In genomic region chrX:1093112-1093511, GRCh38 we compare ENCODE assay signal across 15 cellular contexts.
DNase-seq lines count a peak whose midpoint lies in the region; ATAC-seq and TF ChIP-seq lines count a peak whose summit lies in the region.
"Had no signal": no experiment of that assay in that cellular context is flagged by ENCODE, and none has a peak within 500 bp of the region (broad histone marks: within the 10 kb centered on the region; RNA-seq: fewer than 3 reads in every experiment).

No MANE protein-coding gene starts in this region.

- H3K27ac ChIP-seq in WERI-Rb-1, result no peak overlapping the region
- H3K27ac ChIP-seq: prostate gland had no signal

- intact Hi-C loops in activated CD8-positive, alpha-beta T cell treated with anti-CD3 and anti-CD28 coated beads for 36 hours (cut with micrococcal nuclease), result no loop called here

- peaks cover 3% of the 10 kb centered on the region for H3K36me3 Mint-ChIP-seq in activated CD8-positive, alpha-beta T cell treated with anti-CD3 and anti-CD28 coated beads for 36 hours (ENCODE audit: low read depth)
- H3K36me3 Mint-ChIP-seq in chondrocyte (ENCODE audit: low read depth), result peaks cover 1% of the 10 kb centered on the region

- DNase-seq in H4 (ENCODE audit: low spot score) (peak; percentile 27), chondrocyte (ENCODE audit: low spot score) (peak; percentile 24), NCI-H510A (lab: John Stamatoyannopoulos, UW) (no peak), WERI-Rb-1 (no peak)
- DNase-seq in activated CD8-positive, alpha-beta T cell treated with anti-CD3 and anti-CD28 coated beads for 36 hours, result peak; percentile 74
- DNase-seq in stimulated activated CD4-positive, alpha-beta T cell treated with anti-CD3 and anti-CD28 coated beads, Interleukin-4, amount 100 ng/mL, for 4 hours, result peak; percentile 18 to 59
- DNase-seq: BE2C, hypothalamus, mesenchymal stem cell, MV-4-11, NCI-H524, SHP77 treated with DMSO at 0.1 percent for 48 hours had no signal

- CTCF ChIA-PET in activated CD8-positive, alpha-beta T cell treated with anti-CD3 and anti-CD28 coated beads for 36 hours (lab: Charles Lee), result no interaction called here

- peak; percentile 97 for ATAC-seq in activated CD8-positive, alpha-beta T cell treated with anti-CD3 and anti-CD28 coated beads for 36 hours
- ATAC-seq in HG03342 (IDR thresholded peaks at IDR 0.05; ENCODE audit: unreplicated experiment), result no peak
- no peak for ATAC-seq in HG02610 (IDR thresholded peaks at IDR 0.05; ENCODE audit: unreplicated experiment)

- H3K4me3 ChIP-seq in WERI-Rb-1 (ENCODE audit: low read depth, low read length), result no peak overlapping the region
- H3K4me3 ChIP-seq: prostate gland had no signal

- H3K36me3 ChIP-seq in WERI-Rb-1, result no peaks in the 10 kb centered on the region
- H3K36me3 ChIP-seq: BE2C, prostate gland had no signal

- POLR2A ChIA-PET in activated CD8-positive, alpha-beta T cell treated with anti-CD3 and anti-CD28 coated beads for 36 hours (lab: Charles Lee), result no interaction called here

- peak overlapping the region; percentile 35 for H3K4me3 Mint-ChIP-seq in activated CD8-positive, alpha-beta T cell treated with anti-CD3 and anti-CD28 coated beads for 36 hours
- no peak overlapping the region for H3K4me3 Mint-ChIP-seq in chondrocyte (ENCODE audit: unreplicated experiment)

- peaks cover 3% of the 10 kb centered on the region for H3K4me1 Mint-ChIP-seq in activated CD8-positive, alpha-beta T cell treated with anti-CD3 and anti-CD28 coated beads for 36 hours (ENCODE audit: low read depth)
- no peaks in the 10 kb centered on the region for H3K4me1 Mint-ChIP-seq in chondrocyte (ENCODE audit: low read depth)

- H3K9me3 ChIP-seq in WERI-Rb-1 (ENCODE audit: severe bottlenecking), result peaks cover 17% of the 10 kb centered on the region
- H3K9me3 ChIP-seq: BE2C, prostate gland had no signal

- no peak for TF ChIP-seq CTCF in activated CD8-positive, alpha-beta T cell treated with anti-CD3 and anti-CD28 coated beads for 36 hours (IDR thresholded peaks at IDR 0.05)
- TF ChIP-seq CTCF in chondrocyte (IDR thresholded peaks at IDR 0.05) (no peak), WERI-Rb-1 (IDR thresholded peaks at IDR 0.05; ENCODE audit: low read depth, low read length) (no peak)

- no peaks in the 10 kb centered on the region for H3K27me3 Mint-ChIP-seq in activated CD8-positive, alpha-beta T cell treated with anti-CD3 and anti-CD28 coated beads for 36 hours
- peaks cover 5% of the 10 kb centered on the region for H3K27me3 Mint-ChIP-seq in chondrocyte (ENCODE audit: low read depth)

- H3K27me3 ChIP-seq in WERI-Rb-1 (ENCODE audit: insufficient read depth, low read depth, severe bottlenecking), result peaks cover 59% of the 10 kb centered on the region
- H3K27me3 ChIP-seq: BE2C had no signal

- H3K9me3 Mint-ChIP-seq in activated CD8-positive, alpha-beta T cell treated with anti-CD3 and anti-CD28 coated beads for 36 hours, result peaks cover 7% of the 10 kb centered on the region
- H3K9me3 Mint-ChIP-seq in chondrocyte (ENCODE audit: low read depth), result peaks cover 10% of the 10 kb centered on the region

- peak overlapping the region; percentile 66 for H3K27ac Mint-ChIP-seq in activated CD8-positive, alpha-beta T cell treated with anti-CD3 and anti-CD28 coated beads for 36 hours
- no peak overlapping the region for H3K27ac Mint-ChIP-seq in chondrocyte (ENCODE audit: unreplicated experiment)

Comparison
In these comparisons a context has a peak if more than half of its experiments do, and no peak if none do; other contexts are left out.
1. DNase-seq: peak in H4 (single experiment), activated CD8-positive, alpha-beta T cell treated with anti-CD3 and anti-CD28 coated beads for 36 hours (single experiment), chondrocyte (single experiment) and stimulated activated CD4-positive, alpha-beta T cell treated with anti-CD3 and anti-CD28 coated beads, Interleukin-4, amount 100 ng/mL, for 4 hours (2 of 2); none in NCI-H510A (single experiment) and WERI-Rb-1 (single experiment).